1 cellular context compared by ENCODE assay signal in the genomic region with DNA sequence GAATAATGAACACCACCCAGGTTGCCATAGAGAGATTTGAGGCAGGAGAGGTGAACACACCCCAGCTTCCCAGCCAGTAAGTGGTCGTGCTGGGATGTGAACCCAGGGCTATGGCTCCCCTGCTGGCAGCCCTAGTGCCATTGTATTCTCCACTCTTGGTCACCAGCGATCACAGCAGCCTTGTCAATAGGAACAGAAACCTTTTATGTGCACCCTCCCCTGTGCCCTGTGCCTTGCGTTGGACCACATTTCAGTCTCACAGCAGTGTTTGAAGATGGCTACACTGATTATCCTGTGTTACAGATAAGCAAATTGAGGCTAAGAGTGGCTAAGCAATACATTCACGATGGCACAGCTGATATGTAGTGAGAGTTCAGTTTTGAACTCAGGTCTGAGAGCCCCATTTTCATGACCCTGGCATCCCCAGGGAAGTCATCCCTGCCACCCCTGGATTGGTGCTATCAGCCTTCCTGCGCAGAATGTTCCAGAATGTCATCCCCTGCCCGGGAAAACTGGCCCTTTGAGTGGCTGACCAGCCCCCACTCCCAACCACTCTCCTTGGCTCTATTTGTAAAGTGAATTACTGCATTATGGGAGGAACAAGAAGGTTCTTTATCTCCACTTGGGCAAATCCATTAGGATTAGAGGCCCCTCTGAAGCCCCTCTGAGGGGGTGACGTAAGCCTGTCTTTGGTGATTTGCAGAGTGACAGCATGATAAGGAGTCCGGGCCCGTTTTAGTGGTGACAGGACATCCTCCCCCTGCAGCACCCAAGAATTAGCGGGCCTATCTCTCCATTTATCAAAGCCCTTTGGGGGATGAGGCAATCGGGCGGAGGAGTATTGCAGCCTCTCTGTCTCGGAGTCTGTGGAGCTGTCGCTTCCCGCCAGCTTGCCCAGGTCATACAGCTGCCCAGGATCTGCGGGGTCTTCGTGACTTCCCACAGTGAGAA.
TF ChIP-seq lines count a peak whose summit lies in the region.

No MANE protein-coding gene starts in this region.

TF ChIP-seq in SK-N-SH treated with all-trans-retinoic acid at 6 μM for 48 hours, 23 proteins besides CTCF, POLR2A, EP300 and RAD21 (continued from another document):
- peak; percentile 77 for TF ChIP-seq TSHZ2 (CRISPR knock-in tag; IDR thresholded peaks at IDR 0.05)
- TF ChIP-seq ZC3H10 (CRISPR knock-in tag; IDR thresholded peaks at IDR 0.05): no peak
- TF ChIP-seq RARB (CRISPR knock-in tag; IDR thresholded peaks at IDR 0.05): no peak
- TF ChIP-seq OSR1 (CRISPR knock-in tag; IDR thresholded peaks at IDR 0.05): no peak
- 0 out of 2 replicates have a peak, but pooled peaks have one; percentile 16 for TF ChIP-seq ZNF8 (CRISPR knock-in tag; IDR thresholded peaks at IDR 0.05)
- TF ChIP-seq, protein P1, sequence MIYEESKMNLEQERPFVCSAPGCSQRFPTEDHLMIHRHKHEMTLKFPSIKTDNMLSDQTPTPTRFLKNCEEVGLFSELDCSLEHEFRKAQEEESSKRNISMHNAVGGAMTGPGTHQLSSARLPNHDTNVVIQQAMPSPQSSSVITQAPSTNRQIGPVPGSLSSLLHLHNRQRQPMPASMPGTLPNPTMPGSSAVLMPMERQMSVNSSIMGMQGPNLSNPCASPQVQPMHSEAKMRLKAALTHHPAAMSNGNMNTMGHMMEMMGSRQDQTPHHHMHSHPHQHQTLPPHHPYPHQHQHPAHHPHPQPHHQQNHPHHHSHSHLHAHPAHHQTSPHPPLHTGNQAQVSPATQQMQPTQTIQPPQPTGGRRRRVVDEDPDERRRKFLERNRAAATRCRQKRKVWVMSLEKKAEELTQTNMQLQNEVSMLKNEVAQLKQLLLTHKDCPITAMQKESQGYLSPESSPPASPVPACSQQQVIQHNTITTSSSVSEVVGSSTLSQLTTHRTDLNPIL (CRISPR knock-in tag; IDR thresholded peaks at IDR 0.05; ENCODE audit: low read depth): 0 out of 2 replicates have a peak, but pooled peaks have one; percentile 33
- no peak for TF ChIP-seq ESRRG (CRISPR knock-in tag; IDR thresholded peaks at IDR 0.05)
- TF ChIP-seq ZFP3 (CRISPR knock-in tag; IDR thresholded peaks at IDR 0.05): no peak
